Comparison of ENCODE assay signal across 22 cellular contexts in the genomic region with DNA sequence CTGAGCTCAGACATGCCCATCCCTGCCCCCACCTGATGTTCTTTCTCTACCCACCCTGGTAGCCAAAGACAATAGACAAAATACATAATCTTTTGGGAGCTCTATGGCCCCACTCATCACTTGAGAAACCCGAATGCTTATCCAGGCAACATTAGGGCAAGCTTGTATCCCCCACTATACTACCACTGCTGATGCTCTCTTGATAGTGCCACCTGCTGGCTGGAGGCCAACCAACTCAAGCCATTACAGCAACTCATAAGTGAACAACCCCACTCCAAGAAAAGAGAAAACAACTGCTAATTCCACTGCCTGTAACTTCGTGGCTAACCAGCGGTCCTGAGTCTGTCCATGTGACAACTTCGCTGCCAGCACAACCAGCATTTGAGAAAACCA.
DNase-seq lines count a peak whose midpoint lies in the region; ATAC-seq and TF ChIP-seq lines count a peak whose summit lies in the region.
"Had no signal": no experiment of that assay in that cellular context is flagged by ENCODE, and none has a peak within 500 bp of the region (broad histone marks: within the 10 kb centered on the region; RNA-seq: fewer than 3 reads in every experiment).

No MANE protein-coding gene starts in this region.

- H3K27ac Mint-ChIP-seq in CD4-positive, alpha-beta T cell, result peak overlapping the region; percentile 32
- H3K27ac Mint-ChIP-seq in CD14-positive monocyte, result no peak overlapping the region
- H3K27ac Mint-ChIP-seq: CD8-positive, alpha-beta T cell; IgD-negative memory B cell had no signal

- DNase-seq in activated CD4-positive, alpha-beta T cell treated with anti-CD3 and anti-CD28 coated beads for 48 hours, result peak; percentile 30
- DNase-seq in activated CD4-positive, alpha-beta T cell treated with anti-CD3 and anti-CD28 coated beads for 1 hour, result no peak
- DNase-seq in CD4-positive, alpha-beta T cell, result no peak
- peak; percentile 20 for DNase-seq in NB4 (ENCODE audit: low read depth)
- DNase-seq in foreskin keratinocyte, result no peak
- no peak for DNase-seq in AG08396 (ENCODE audit: low spot score)
- DNase-seq in CD14-positive monocyte (ENCODE audit: low spot score), result no peak
- DNase-seq in tibial artery, result no peak
- DNase-seq: activated CD4-positive, alpha-beta T cell treated with anti-CD3 and anti-CD28 coated beads, Interleukin-2, amount 10 ng/mL, durations not matched to agents 24 days and 14 days; CD8-positive, alpha-beta T cell; central memory CD4-positive, alpha-beta T cell; DMS79; effector CD4-positive, alpha-beta T cell; esophagus squamous epithelium; NCI-H1092; NCI-H526; pancreas; Peyer's patch; trophoblast cell had no signal

- H3K4me3 ChIP-seq in NB4 (ENCODE audit: low read depth, low read length), result no peak overlapping the region
- H3K4me3 ChIP-seq in tibial artery, result no peak overlapping the region
- H3K4me3 ChIP-seq: esophagus squamous epithelium, pancreas, Peyer's patch, skin epidermis had no signal

- H3K27ac ChIP-seq in CD4-positive, alpha-beta T cell (ENCODE audit: low read depth, low read length), result no peak overlapping the region
- H3K27ac ChIP-seq in foreskin keratinocyte (no peak overlapping the region), tibial artery (no peak overlapping the region)
- H3K27ac ChIP-seq: esophagus squamous epithelium, pancreas, Peyer's patch, skin epidermis had no signal

- H3K36me3 ChIP-seq in tibial artery, result no peaks in the 10 kb centered on the region
- H3K36me3 ChIP-seq: esophagus squamous epithelium, pancreas, Peyer's patch had no signal

- no peak for TF ChIP-seq CTCF in CD4-positive, alpha-beta T cell (IDR thresholded peaks at IDR 0.05)
- TF ChIP-seq CTCF in NB4 (IDR thresholded peaks at IDR 0.05; ENCODE audit: low read depth, low read length), result peak; percentile 9
- TF ChIP-seq CTCF in foreskin keratinocyte (conservative IDR thresholded peaks at IDR 0.05), result peak; percentile 18
- no peak for TF ChIP-seq CTCF in CD14-positive monocyte (IDR thresholded peaks at IDR 0.05)
- TF ChIP-seq CTCF in tibial artery (IDR thresholded peaks at IDR 0.05), result no peak

- CTCF ChIA-PET in CD4-positive, alpha-beta T cell (lab: Charles Lee), result no interaction called here

- no peaks in the 10 kb centered on the region for H3K9me3 ChIP-seq in CD4-positive, alpha-beta T cell (ENCODE audit: control insufficient read depth, low read length)
- H3K9me3 ChIP-seq in tibial artery, result no peaks in the 10 kb centered on the region
- H3K9me3 ChIP-seq: esophagus squamous epithelium, pancreas, Peyer's patch had no signal

- H3K27me3 ChIP-seq in CD4-positive, alpha-beta T cell (ENCODE audit: control insufficient read depth, insufficient read depth, low read length), result no peaks in the 10 kb centered on the region
- H3K27me3 ChIP-seq in foreskin keratinocyte, result no peaks in the 10 kb centered on the region
- no peaks in the 10 kb centered on the region for H3K27me3 ChIP-seq in tibial artery
- H3K27me3 ChIP-seq: esophagus squamous epithelium, pancreas, Peyer's patch had no signal

- ATAC-seq in CD4-positive, alpha-beta T cell (ENCODE audit: poor library complexity), result no peak
- no peak for ATAC-seq in foreskin keratinocyte
- ATAC-seq: CD8-positive, alpha-beta T cell; pancreas; SK-N-SH treated with all-trans-retinoic acid at 6 μM for 48 hours had no signal

- H3K4me1 ChIP-seq in foreskin keratinocyte (no peaks in the 10 kb centered on the region), tibial artery (peaks cover 0 to 29% (median 0%) of the 10 kb centered on the region in 4 donors)
- H3K4me1 ChIP-seq: Peyer's patch had no signal

- H3K9me3 Mint-ChIP-seq in CD4-positive, alpha-beta T cell, result no peaks in the 10 kb centered on the region
- peaks cover 3 to 15% (median 5%) of the 10 kb centered on the region in 7 donors for H3K9me3 Mint-ChIP-seq in CD14-positive monocyte

- H3K4me3 Mint-ChIP-seq in CD4-positive, alpha-beta T cell, result no peak overlapping the region
- no peak overlapping the region for H3K4me3 Mint-ChIP-seq in CD14-positive monocyte
- H3K4me3 Mint-ChIP-seq: activated CD4-positive, alpha-beta T cell treated with anti-CD3 and anti-CD28 coated beads, Interleukin-2, amount 10 ng/mL, durations not matched to agents 24 days and 14 days; CD8-positive, alpha-beta T cell had no signal

- intact Hi-C loops in CD4-positive, alpha-beta T cell (cut with DNase I, micrococcal nuclease), result no loop called here
- intact Hi-C loops in CD14-positive monocyte (cut with micrococcal nuclease) (no loop called here), tibial artery (cut with DNase I; ENCODE audit: low total_unique reads) (no loop called here)

- POLR2A ChIA-PET in CD4-positive, alpha-beta T cell (lab: Charles Lee), result interaction anchor here (0.9 kb wide), 1 partner anchor 433 kb away, joined by 3 read pairs; no protein-coding TSS in a partner anchor

- peaks cover 31% of the 10 kb centered on the region for H3K4me1 Mint-ChIP-seq in CD4-positive, alpha-beta T cell (ENCODE audit: low read depth)
- peaks cover 10% of the 10 kb centered on the region for H3K4me1 Mint-ChIP-seq in CD14-positive monocyte

- no peak for TF ChIP-seq POLR2A in NB4 (IDR thresholded peaks at IDR 0.05; ENCODE audit: extremely low read depth, insufficient read length)

- no peaks in the 10 kb centered on the region for H3K36me3 Mint-ChIP-seq in CD4-positive, alpha-beta T cell (ENCODE audit: low read depth)
- H3K36me3 Mint-ChIP-seq in CD14-positive monocyte, result no peaks in the 10 kb centered on the region
- H3K36me3 Mint-ChIP-seq: IgD-negative memory B cell had no signal

- H3K27me3 Mint-ChIP-seq in CD4-positive, alpha-beta T cell, result no peaks in the 10 kb centered on the region
- peaks cover 0 to 2% (median 2%) of the 10 kb centered on the region in 3 donors for H3K27me3 Mint-ChIP-seq in CD14-positive monocyte (ENCODE audit: low read depth in 3 of 3)
- H3K27me3 Mint-ChIP-seq: activated CD4-positive, alpha-beta T cell treated with anti-CD3 and anti-CD28 coated beads, Interleukin-2, amount 10 ng/mL, durations not matched to agents 24 days and 14 days; IgD-negative memory B cell had no signal

Comparison
In these comparisons a context has a peak if more than half of its experiments do, and no peak if none do; other contexts are left out.
1. DNase-seq: peak in activated CD4-positive, alpha-beta T cell treated with anti-CD3 and anti-CD28 coated beads for 48 hours (single experiment) and NB4 (single experiment); none in activated CD4-positive, alpha-beta T cell treated with anti-CD3 and anti-CD28 coated beads for 1 hour (single experiment), CD4-positive, alpha-beta T cell (0 of 10), foreskin keratinocyte (0 of 2), AG08396 (single experiment), CD14-positive monocyte (single experiment) and tibial artery (0 of 2).
2. CTCF ChIP-seq: peak in NB4 (single experiment) and foreskin keratinocyte (single experiment); none in CD4-positive, alpha-beta T cell (single experiment), CD14-positive monocyte (single experiment) and tibial artery (0 of 2).